In genomic region chr9:38583765-38584164, GRCh38 we compare ENCODE assay signal across 1 cellular context. TPM values are rescaled to one million over a fixed set of nuclear protein-coding genes. Genes with fewer than 3 reads are reported as not detected.
"Had no signal": no experiment of that assay in that cellular context is flagged by ENCODE, and none has a peak within 500 bp of the region (broad histone marks: within the 10 kb centered on the region; RNA-seq: fewer than 3 reads in every experiment).

No MANE protein-coding gene starts in this region.

RNA-seq across cellular contexts. Expression of gene ANKRD18A, which starts 36.6 kb away (rescaled TPM):
- total RNA-seq: SK-MEL-5 had no signal
